20 cellular contexts compared by ENCODE assay signal in the genomic region with DNA sequence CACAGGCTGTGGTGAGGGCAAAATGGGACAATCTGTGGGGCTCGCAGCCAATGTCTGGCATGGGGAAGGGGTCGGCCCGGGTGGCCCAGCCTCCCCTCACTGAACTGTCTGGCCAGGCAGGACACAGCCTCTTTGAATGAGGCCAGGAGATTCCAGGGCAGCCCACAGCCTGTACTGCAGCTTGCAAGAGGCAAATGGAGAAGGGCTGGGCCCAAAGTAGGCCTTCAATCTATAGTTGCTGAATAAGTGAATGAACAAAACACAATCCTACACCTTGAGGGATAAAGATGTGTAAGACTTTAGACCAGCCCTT.
DNase-seq lines count a peak whose midpoint lies in the region; ATAC-seq and TF ChIP-seq lines count a peak whose summit lies in the region.
"Had no signal": no experiment of that assay in that cellular context is flagged by ENCODE, and none has a peak within 500 bp of the region (broad histone marks: within the 10 kb centered on the region; RNA-seq: fewer than 3 reads in every experiment).

No MANE protein-coding gene starts in this region.

- peak overlapping the region; percentile 75 to 78 for H3K27ac Mint-ChIP-seq in stimulated activated naive CD8-positive, alpha-beta T cell treated with anti-CD3 and anti-CD28 coated beads, Interleukin-15, amount 100 ng/mL, for 72 hours
- peak overlapping the region; percentile 29 for H3K27ac Mint-ChIP-seq in nephron progenitor cell
- H3K27ac Mint-ChIP-seq: activated naive CD8-positive, alpha-beta T cell treated with anti-CD3 and anti-CD28 coated beads for 36 hours; HFFc6 had no signal

- no peak for DNase-seq in stimulated activated naive CD8-positive, alpha-beta T cell treated with anti-CD3 and anti-CD28 coated beads, Interleukin-15, amount 100 ng/mL, for 72 hours
- DNase-seq in stimulated activated naive CD8-positive, alpha-beta T cell treated with anti-CD3 and anti-CD28 coated beads, Interleukin-15, Interleukin-2, amounts not matched to agents 100 U/mL and 50 U/mL, for 24 hours = no peak
- DNase-seq in RWPE1 (ENCODE audit: low spot score) (no peak), nephron progenitor cell (no peak), DMS153 treated with DMSO at 0.1 percent for 48 hours (lab: John Stamatoyannopoulos, UW; ENCODE audit: unreplicated experiment) (no peak)
- DNase-seq: activated naive CD8-positive, alpha-beta T cell treated with anti-CD3 and anti-CD28 coated beads for 36 hours; activated T-cell treated with anti-CD3 and anti-CD28 coated beads, Interleukin-2, amount 50 U/mL, for 4 hours; CD8-positive, alpha-beta memory T cell; DMS153; effector CD8-positive, alpha-beta T cell; foreskin keratinocyte; HFFc6; KBM-7; NCI-H1417 treated with DMSO at 0.1 percent for 48 hours; occipital lobe; PC-3; Right ventricle myocardium superior; stimulated activated CD4-positive, alpha-beta T cell treated with anti-CD3 and anti-CD28 coated beads, Interleukin-2, amount 100 ng/mL, for 24 hours had no signal

- H3K9me3 Mint-ChIP-seq in stimulated activated naive CD8-positive, alpha-beta T cell treated with anti-CD3 and anti-CD28 coated beads, Interleukin-15, amount 100 ng/mL, for 72 hours = peaks cover 0 to 6% of the 10 kb centered on the region in 2 donors
- H3K9me3 Mint-ChIP-seq in nephron progenitor cell = no peaks in the 10 kb centered on the region
- H3K9me3 Mint-ChIP-seq: activated naive CD8-positive, alpha-beta T cell treated with anti-CD3 and anti-CD28 coated beads for 36 hours; activated T-cell treated with anti-CD3 and anti-CD28 coated beads, Interleukin-2, amount 50 U/mL, for 4 hours; CD8-positive, alpha-beta memory T cell; HFFc6 had no signal

- peaks cover 8% of the 10 kb centered on the region for H3K36me3 Mint-ChIP-seq in nephron progenitor cell (ENCODE audit: low read depth)

- POLR2A ChIA-PET in RWPE1 (lab: Yijun Ruan, JAX; ENCODE audit: low non-redundant PET) = no interaction called here

- no peak overlapping the region for H3K4me3 Mint-ChIP-seq in stimulated activated naive CD8-positive, alpha-beta T cell treated with anti-CD3 and anti-CD28 coated beads, Interleukin-15, amount 100 ng/mL, for 72 hours
- H3K4me3 Mint-ChIP-seq in nephron progenitor cell = no peak overlapping the region
- H3K4me3 Mint-ChIP-seq: activated naive CD8-positive, alpha-beta T cell treated with anti-CD3 and anti-CD28 coated beads for 36 hours; activated T-cell treated with anti-CD3 and anti-CD28 coated beads, Interleukin-2, amount 50 U/mL, for 4 hours; CD8-positive, alpha-beta memory T cell; HFFc6 had no signal

- ATAC-seq in stimulated activated naive CD8-positive, alpha-beta T cell treated with anti-CD3 and anti-CD28 coated beads, Interleukin-15, amount 100 ng/mL, for 72 hours = no peak
- ATAC-seq in stimulated activated naive CD8-positive, alpha-beta T cell treated with anti-CD3 and anti-CD28 coated beads, Interleukin-15, Interleukin-2, amounts not matched to agents 100 U/mL and 50 U/mL, for 24 hours = no peak
- ATAC-seq in GM19467 (IDR thresholded peaks at IDR 0.05; ENCODE audit: unreplicated experiment) (no peak), HG02588 (IDR thresholded peaks at IDR 0.05; ENCODE audit: unreplicated experiment) (no peak)
- ATAC-seq: activated T-cell treated with anti-CD3 and anti-CD28 coated beads, Interleukin-2, amount 50 U/mL, for 4 hours; foreskin keratinocyte; PC-3 had no signal

- CTCF ChIA-PET in RWPE1 (lab: Yijun Ruan, JAX) = interaction anchor here (0.6 to 2.1 kb wide), 4 partner anchors 148 to 537 kb away, joined by 3 to 18 read pairs (median 4); partner anchors contain the start of gene RAB13

- H3K4me1 Mint-ChIP-seq in stimulated activated naive CD8-positive, alpha-beta T cell treated with anti-CD3 and anti-CD28 coated beads, Interleukin-15, amount 100 ng/mL, for 72 hours = peaks cover 79% of the 10 kb centered on the region
- peaks cover 50% of the 10 kb centered on the region for H3K4me1 Mint-ChIP-seq in nephron progenitor cell

- H3K27ac ChIP-seq in RWPE1 = peak overlapping the region; percentile 49
- H3K27ac ChIP-seq: foreskin keratinocyte had no signal

- TF ChIP-seq CTCF in RWPE1 (conservative IDR thresholded peaks at IDR 0.05; ENCODE audit: low read depth) = no peak
- TF ChIP-seq CTCF in nephron progenitor cell (IDR thresholded peaks at IDR 0.05) = no peak

- no peaks in the 10 kb centered on the region for H3K27me3 Mint-ChIP-seq in stimulated activated naive CD8-positive, alpha-beta T cell treated with anti-CD3 and anti-CD28 coated beads, Interleukin-15, amount 100 ng/mL, for 72 hours
- H3K27me3 Mint-ChIP-seq in nephron progenitor cell (ENCODE audit: low read depth, poor library complexity) = no peaks in the 10 kb centered on the region
- H3K27me3 Mint-ChIP-seq: activated naive CD8-positive, alpha-beta T cell treated with anti-CD3 and anti-CD28 coated beads for 36 hours; CD8-positive, alpha-beta memory T cell had no signal
